Comparison of ENCODE assay signal across 8 cellular contexts in genomic region chr3:49018707-49019006, GRCh38. TPM values are rescaled to one million over a fixed set of nuclear protein-coding genes. Genes with fewer than 3 reads are reported as not detected.
DNase-seq lines count a peak whose midpoint lies in the region; ATAC-seq and TF ChIP-seq lines count a peak whose summit lies in the region.

No MANE protein-coding gene starts in this region.

- peak overlapping the region; percentile 86 for H3K27ac Mint-ChIP-seq in MCF 10A (ENCODE audit: low read depth, unreplicated experiment)

- TF ChIP-seq CTCF in A673 (conservative IDR thresholded peaks at IDR 0.05; ENCODE audit: low read depth, low read length) (no peak), MCF 10A (IDR thresholded peaks at IDR 0.05; ENCODE audit: unreplicated experiment) (no peak)

- no peaks in the 10 kb centered on the region for H3K27me3 Mint-ChIP-seq in MCF 10A (ENCODE audit: insufficient read depth, unreplicated experiment)

- CTCF ChIA-PET in A673 (lab: Charles Lee) (no interaction called here), MCF 10A (lab: Yijun Ruan, JAX) (interaction anchor here (1.2 kb wide), 1 partner anchor 29 kb away, joined by 4 read pairs; the partner anchor contains the start of gene P4HTM)

- DNase-seq in A673 (ENCODE audit: low spot score) (no peak), MCF 10A (ENCODE audit: unreplicated experiment) (peak; percentile 26), iPS-NIHi7 (ENCODE audit: extremely low spot score) (no peak)

- no peaks in the 10 kb centered on the region for H3K9me3 Mint-ChIP-seq in MCF 10A (ENCODE audit: unreplicated experiment)

- WGBS in HUES64 = 7% methylated on average over 18 of the region's 18 CpGs

- no peaks in the 10 kb centered on the region for H3K4me1 Mint-ChIP-seq in MCF 10A (ENCODE audit: insufficient read depth, unreplicated experiment)

- peak overlapping the region; percentile 89 for H3K4me3 Mint-ChIP-seq in MCF 10A (ENCODE audit: unreplicated experiment)

- peaks cover 66% of the 10 kb centered on the region for H3K36me3 Mint-ChIP-seq in MCF 10A (ENCODE audit: insufficient read depth, unreplicated experiment)

- BruUV-seq in A673 (replicated peaks; lab: Mats Ljungman, UMichigan) = no TSS peak
- BruUV-seq in MCF 10A (replicated peaks; lab: Mats Ljungman, UMichigan) = no TSS peak

- H3K27me3 ChIP-seq in A673 (replicated peaks; ENCODE audit: insufficient read depth, low read depth, low read length, poor library complexity) (no peaks in the 10 kb centered on the region), HUES64 (ENCODE audit: insufficient read depth, low read length) (no peaks in the 10 kb centered on the region), mucosa of rectum (ENCODE audit: control insufficient read depth in 2 of 2, insufficient read depth in 2 of 2, low read length in 2 of 2) (no peaks in the 10 kb centered on the region)

- intact Hi-C loops in A673 (cut with micrococcal nuclease; ENCODE audit: unreplicated experiment) = no loop called here
- intact Hi-C loops in MCF 10A (cut with micrococcal nuclease) = no loop called here

- no peaks in the 10 kb centered on the region for H3K4me1 ChIP-seq in A673 (ENCODE audit: insufficient read depth, low read length, poor library complexity, severe bottlenecking)
- peaks cover 7% of the 10 kb centered on the region; the same call in 1 of the 2 replicates for H3K4me1 ChIP-seq in HUES64 (ENCODE audit: insufficient read depth, low read length)
- peaks cover 23 to 37% of the 10 kb centered on the region in 2 donors for H3K4me1 ChIP-seq in mucosa of rectum (ENCODE audit: control insufficient read depth in 2 of 2, insufficient read depth in 2 of 2, low read length in 2 of 2)

- no peaks in the 10 kb centered on the region for H3K9me3 ChIP-seq in A673 (ENCODE audit: low read depth, low read length, poor library complexity, severe bottlenecking)
- H3K9me3 ChIP-seq in HUES64 (ENCODE audit: insufficient read depth, low read depth, low read length) = no peaks in the 10 kb centered on the region
- H3K9me3 ChIP-seq in mucosa of rectum (ENCODE audit: control insufficient read depth in 2 of 2, low read length in 2 of 2) = no peaks in the 10 kb centered on the region

- no peak for ATAC-seq in HG02798 (IDR thresholded peaks at IDR 0.05; ENCODE audit: poor library complexity, unreplicated experiment)
- ATAC-seq in HG02588 (IDR thresholded peaks at IDR 0.05; ENCODE audit: unreplicated experiment) = no peak
- ATAC-seq in GM18870 (IDR thresholded peaks at IDR 0.05; ENCODE audit: unreplicated experiment) = no peak

- peak overlapping the region; percentile 59 for H3K27ac ChIP-seq in A673 (ENCODE audit: low read depth, low read length, poor library complexity, severe bottlenecking)
- H3K27ac ChIP-seq in HUES64 (ENCODE audit: low read depth, low read length) = no peak overlapping the region; the same call in 1 of the 2 replicates
- H3K27ac ChIP-seq in mucosa of rectum (ENCODE audit: low read depth in 2 of 2, low read length in 2 of 2) = peak overlapping the region; percentile 88 to 100

- peak overlapping the region; percentile 71 for H3K9ac ChIP-seq in HUES64 (ENCODE audit: low read depth, low read length)
- peak overlapping the region; percentile 81 to 99 for H3K9ac ChIP-seq in mucosa of rectum (ENCODE audit: low read depth in 1 of 2, low read length in 2 of 2)

- H3K36me3 ChIP-seq in A673 (ENCODE audit: insufficient read depth, low read length, poor library complexity, severe bottlenecking) (peaks cover 16% of the 10 kb centered on the region), HUES64 (ENCODE audit: insufficient read depth, low read length) (peaks cover 38% of the 10 kb centered on the region), mucosa of rectum (ENCODE audit: control insufficient read depth in 2 of 2, insufficient read depth in 2 of 2, low read length in 2 of 2) (peaks cover 23 to 31% of the 10 kb centered on the region in 2 donors)

- peak overlapping the region; percentile 72 for H3K4me3 ChIP-seq in A673 (ENCODE audit: low read depth, low read length, poor library complexity, severe bottlenecking)
- H3K4me3 ChIP-seq in HUES64 (ENCODE audit: low read length) = peak overlapping the region; percentile 90
- H3K4me3 ChIP-seq in mucosa of rectum (ENCODE audit: low read length in 2 of 2) = peak overlapping the region; percentile 80 to 82

- POLR2A ChIA-PET in A673 (lab: Charles Lee; ENCODE audit: low non-redundant PET) = no interaction called here
- POLR2A ChIA-PET in MCF 10A (lab: Yijun Ruan, JAX) = interaction anchor here (0.7 to 9.9 kb wide), 14 partner anchors 8 to 451 kb away, joined by 3 to 251 read pairs (median 6); partner anchors contain the start of genes ARIH2, IMPDH2, P4HTM and QRICH1

RNA-seq across cellular contexts. Expression of gene DALRD3, which starts 0.3 kb away (rescaled TPM):
- 13.2 and 15.8 TPM in 2 replicates for total RNA-seq in A673 (2021)
- polyA plus RNA-seq in HUES64 (2013, experiment 1 of 2) = 23.3 TPM
- polyA plus RNA-seq in HUES64 (2013, experiment 2 of 2) = 27.9 TPM
- total RNA-seq in MCF 10A (2022) = 41.8 and 42.7 TPM in 2 replicates

RNA-seq across cellular contexts. Expression of gene NDUFAF3, which starts 3.3 kb away (rescaled TPM):
- total RNA-seq in A673 (2021) (36.6 and 39.1 TPM in 2 replicates), MCF 10A (2022) (77.8 and 86.5 TPM in 2 replicates)
- 25.2 TPM for polyA plus RNA-seq in HUES64 (2013, experiment 1 of 2)
- 35.8 TPM for polyA plus RNA-seq in HUES64 (2013, experiment 2 of 2)

RNA-seq across cellular contexts. Expression of gene IMPDH2, which starts 10.5 kb away (rescaled TPM):
- total RNA-seq in A673 (2021) (190 and 196 TPM in 2 replicates), MCF 10A (2022) (317 and 476 TPM in 2 replicates)
- polyA plus RNA-seq in HUES64 (2013, experiment 1 of 2) = 202 TPM
- 235 TPM for polyA plus RNA-seq in HUES64 (2013, experiment 2 of 2)

RNA-seq across cellular contexts. Expression of gene WDR6, which starts 11.5 kb away (rescaled TPM):
- 88.5 and 93.7 TPM in 2 replicates for total RNA-seq in A673 (2021)
- 102 TPM for polyA plus RNA-seq in HUES64 (2013, experiment 1 of 2)
- 90.3 TPM for polyA plus RNA-seq in HUES64 (2013, experiment 2 of 2)
- 112 and 116 TPM in 2 replicates for total RNA-seq in MCF 10A (2022)

RNA-seq across cellular contexts. Expression of gene P4HTM, which starts 28.6 kb away (rescaled TPM):
- total RNA-seq in A673 (2021) (13.3 and 14.9 TPM in 2 replicates), MCF 10A (2022) (18.8 and 26.1 TPM in 2 replicates)
- 9.9 TPM for polyA plus RNA-seq in HUES64 (2013, experiment 1 of 2)
- polyA plus RNA-seq in HUES64 (2013, experiment 2 of 2) = 12.2 TPM
